10 cellular contexts compared by ENCODE assay signal in genomic region chr7:90625562-90625961, GRCh38. TPM values are rescaled to one million over a fixed set of nuclear protein-coding genes. Genes with fewer than 3 reads are reported as not detected.
DNase-seq lines count a peak whose midpoint lies in the region; ATAC-seq, FAIRE-seq and TF ChIP-seq lines count a peak whose summit lies in the region.
"Had no signal": no experiment of that assay in that cellular context is flagged by ENCODE, and none has a peak within 500 bp of the region (broad histone marks: within the 10 kb centered on the region; RNA-seq: fewer than 3 reads in every experiment).

No MANE protein-coding gene starts in this region.

- POLR2A ChIA-PET in Caco-2 (lab: Charles Lee), result no interaction called here

- BruUV-seq in Caco-2 (replicated peaks; lab: Mats Ljungman, UMichigan), result no TSS peak

- ATAC-seq in HG02623 (IDR thresholded peaks at IDR 0.05; ENCODE audit: unreplicated experiment), result no peak
- ATAC-seq: left colon had no signal

- H3K4me3 ChIP-seq in Caco-2 (ENCODE audit: low read depth, low read length), result no peak overlapping the region
- H3K4me3 ChIP-seq in cardiac fibroblast (replicated peaks in 1 of 2; ENCODE audit: low read depth in 2 of 2, low read length in 2 of 2), result peak overlapping the region; percentile 15 to 25
- no peak overlapping the region for H3K4me3 ChIP-seq in stomach

- no peaks in the 10 kb centered on the region for H3K27me3 ChIP-seq in Caco-2 (replicated peaks; ENCODE audit: control insufficient read depth, insufficient read depth, low read length)
- H3K27me3 ChIP-seq in stomach, result no peaks in the 10 kb centered on the region

- H3K9me3 Mint-ChIP-seq in Caco-2 (ENCODE audit: unreplicated experiment), result no peaks in the 10 kb centered on the region
- H3K9me3 Mint-ChIP-seq: activated naive CD8-positive, alpha-beta T cell treated with anti-CD3 and anti-CD28 coated beads, Interleukin-2, amount 10 ng/mL, durations not matched to agents 7 days and 5 days had no signal

- H3K4me1 Mint-ChIP-seq in Caco-2 (ENCODE audit: low read depth, unreplicated experiment), result peaks cover 31% of the 10 kb centered on the region
- H3K4me1 Mint-ChIP-seq: activated naive CD8-positive, alpha-beta T cell treated with anti-CD3 and anti-CD28 coated beads, Interleukin-2, amount 10 ng/mL, durations not matched to agents 7 days and 5 days had no signal

- TF ChIP-seq POLR2A in GM12892 (IDR thresholded peaks at IDR 0.05; ENCODE audit: low read depth, low read length) (no peak), stomach (IDR thresholded peaks at IDR 0.05) (no peak)

- H3K36me3 Mint-ChIP-seq in Caco-2 (ENCODE audit: insufficient read depth, unreplicated experiment), result no peaks in the 10 kb centered on the region
- H3K36me3 Mint-ChIP-seq: activated naive CD8-positive, alpha-beta T cell treated with anti-CD3 and anti-CD28 coated beads, Interleukin-2, amount 10 ng/mL, durations not matched to agents 7 days and 5 days had no signal

- WGBS in stomach, 5 donors, result 42 to 71% (median 63%) methylated on average over 3 of the region's 3 CpGs

- peak overlapping the region; percentile 47 for H3K4me3 Mint-ChIP-seq in Caco-2 (ENCODE audit: unreplicated experiment)
- H3K4me3 Mint-ChIP-seq: activated naive CD8-positive, alpha-beta T cell treated with anti-CD3 and anti-CD28 coated beads, Interleukin-2, amount 10 ng/mL, durations not matched to agents 7 days and 5 days had no signal

- H3K9me3 ChIP-seq in Caco-2, result no peaks in the 10 kb centered on the region
- no peaks in the 10 kb centered on the region for H3K9me3 ChIP-seq in stomach

- H3K27ac Mint-ChIP-seq in Caco-2 (ENCODE audit: unreplicated experiment), result peak overlapping the region; percentile 73
- H3K27ac Mint-ChIP-seq: activated naive CD8-positive, alpha-beta T cell treated with anti-CD3 and anti-CD28 coated beads, Interleukin-2, amount 10 ng/mL, durations not matched to agents 7 days and 5 days had no signal

- H3K36me3 ChIP-seq in Caco-2 (ENCODE audit: control insufficient read depth, insufficient read depth, low read length), result no peaks in the 10 kb centered on the region
- H3K36me3 ChIP-seq in stomach, result no peaks in the 10 kb centered on the region

- TF ChIP-seq CTCF in Caco-2 (IDR thresholded peaks at IDR 0.05; ENCODE audit: insufficient read depth in 1 of 2, low read depth in 1 of 2, low read length in 1 of 2, severe bottlenecking in 1 of 2, unreplicated experiment in 1 of 2), result no peak
- TF ChIP-seq CTCF in cardiac fibroblast (IDR thresholded peaks at IDR 0.05; ENCODE audit: low read depth, low read length), result no peak
- no peak for TF ChIP-seq CTCF in stomach (IDR thresholded peaks at IDR 0.05)

- FAIRE-seq in GM12892 (lab: Jason Lieb, UNC), result no peak

- H3K4me1 ChIP-seq in Caco-2 (peaks cover 31% of the 10 kb centered on the region), stomach (peaks cover 0 to 43% (median 25%) of the 10 kb centered on the region in 4 donors)

- intact Hi-C loops in Caco-2 (cut with micrococcal nuclease; ENCODE audit: unreplicated experiment) (no loop called here), stomach (cut with DNase I; ENCODE audit: low total_unique reads) (loop anchor here (10.0 kb wide), 1 partner anchor 71 kb away; no protein-coding TSS in a partner anchor)

- peak overlapping the region in 1 of 5 donors; percentile 46 for H3K27ac ChIP-seq in stomach

- CTCF ChIA-PET in Caco-2 (lab: Charles Lee), result no interaction called here

- H3K27me3 Mint-ChIP-seq in Caco-2 (ENCODE audit: insufficient read depth, unreplicated experiment), result no peaks in the 10 kb centered on the region
- H3K27me3 Mint-ChIP-seq: activated naive CD8-positive, alpha-beta T cell treated with anti-CD3 and anti-CD28 coated beads, Interleukin-2, amount 10 ng/mL, durations not matched to agents 7 days and 5 days had no signal

- peak; percentile 32 to 45 for DNase-seq in Caco-2
- peak; percentile 8 for DNase-seq in NCI-H2029 (lab: John Stamatoyannopoulos, UW)
- peak; percentile 71 to 92 for DNase-seq in cardiac fibroblast (ENCODE audit: low read depth in 2 of 2)
- DNase-seq in medulla oblongata (ENCODE audit: extremely low spot score), result peak; percentile 53
- DNase-seq in GM12892 (ENCODE audit: insufficient read length), result no peak
- no peak for DNase-seq in NCI-H2227 treated with DMSO at 0.1 percent for 48 hours (lab: John Stamatoyannopoulos, UW)
- DNase-seq in stomach, result no peak
- DNase-seq: activated naive CD8-positive, alpha-beta T cell treated with anti-CD3 and anti-CD28 coated beads, Interleukin-2, amount 10 ng/mL, durations not matched to agents 7 days and 5 days had no signal

- no peak for TF ChIP-seq EP300 in stomach (IDR thresholded peaks at IDR 0.05)

RNA-seq across cellular contexts. Expression of gene CDK14, which starts 29.4 kb away (rescaled TPM):
- total RNA-seq in Caco-2 (2022) (18.2 and 22.5 TPM in 2 replicates), stomach (10 to 100 TPM in 4 of 5 donors, under 1 TPM in 1; 0.58 to 43.9 (median 12.8) TPM)
- 4.2 TPM for polyA plus RNA-seq in GM12892 (2012; ENCODE audit: missing spikeins)
- polyA plus RNA-seq in stomach, result 10 to 100 TPM in 1 of 3 donors, 1 to 10 TPM in 2; 3.0 to 14.2 (median 8.3) TPM

Comparison
In these comparisons a context has a peak if more than half of its experiments do, and no peak if none do; other contexts are left out.
1. DNase-seq: peak in Caco-2 (2 of 2), NCI-H2029 (single experiment), cardiac fibroblast (2 of 2) and medulla oblongata (single experiment); none in GM12892 (single experiment), NCI-H2227 treated with DMSO at 0.1 percent for 48 hours (single experiment) and stomach (single experiment).
2. H3K4me3 ChIP-seq: peak in cardiac fibroblast (2 of 2); none in Caco-2 (single experiment) and stomach (0 of 4).